ENCODE assay signal across 1 cellular context in genomic region chr13:47908200-47908902, GRCh38.
TF ChIP-seq lines count a peak whose summit lies in the region.

No MANE protein-coding gene starts in this region.

TF ChIP-seq in K562, 482 proteins besides CTCF, POLR2A, EP300 and RAD21:
- no peak for TF ChIP-seq ZNF766 (CRISPR knock-in tag; conservative IDR thresholded peaks at IDR 0.05)
- TF ChIP-seq BRD4 (IDR thresholded peaks at IDR 0.05), result no peak
- TF ChIP-seq HDAC8 (tag; IDR thresholded peaks at IDR 0.05), result no peak
- TF ChIP-seq ZBTB17 (CRISPR knock-in tag; IDR thresholded peaks at IDR 0.05), result no peak
- TF ChIP-seq MXI1 (IDR thresholded peaks at IDR 0.05; ENCODE audit: low read depth, low read length), result no peak
- no peak for TF ChIP-seq U2AF2 (optimal IDR thresholded peaks at IDR 0.05; ENCODE audit: low read depth, low read length)
- TF ChIP-seq ZNF668 (CRISPR knock-in tag; IDR thresholded peaks at IDR 0.05), result no peak
- TF ChIP-seq TAL1 (IDR thresholded peaks at IDR 0.05), result no peak
- TF ChIP-seq ZNF253 (CRISPR knock-in tag; conservative IDR thresholded peaks at IDR 0.05), result no peak
- TF ChIP-seq BCL6 (CRISPR knock-in tag; IDR thresholded peaks at IDR 0.05), result no peak
- TF ChIP-seq HDAC3 (IDR thresholded peaks at IDR 0.05; ENCODE audit: borderline replicate concordance, partially characterized antibody), result no peak
- TF ChIP-seq CEBPB (tag; IDR thresholded peaks at IDR 0.05), result no peak
- TF ChIP-seq POLR2H (tag; IDR thresholded peaks at IDR 0.05; ENCODE audit: low read depth), result no peak
- TF ChIP-seq ZNF384 (IDR thresholded peaks at IDR 0.05; ENCODE audit: low read depth, low read length), result no peak
- TF ChIP-seq PATZ1 (CRISPR knock-in tag; IDR thresholded peaks at IDR 0.05; ENCODE audit: borderline replicate concordance), result no peak
